10 cellular contexts compared by ENCODE assay signal in the genomic region with DNA sequence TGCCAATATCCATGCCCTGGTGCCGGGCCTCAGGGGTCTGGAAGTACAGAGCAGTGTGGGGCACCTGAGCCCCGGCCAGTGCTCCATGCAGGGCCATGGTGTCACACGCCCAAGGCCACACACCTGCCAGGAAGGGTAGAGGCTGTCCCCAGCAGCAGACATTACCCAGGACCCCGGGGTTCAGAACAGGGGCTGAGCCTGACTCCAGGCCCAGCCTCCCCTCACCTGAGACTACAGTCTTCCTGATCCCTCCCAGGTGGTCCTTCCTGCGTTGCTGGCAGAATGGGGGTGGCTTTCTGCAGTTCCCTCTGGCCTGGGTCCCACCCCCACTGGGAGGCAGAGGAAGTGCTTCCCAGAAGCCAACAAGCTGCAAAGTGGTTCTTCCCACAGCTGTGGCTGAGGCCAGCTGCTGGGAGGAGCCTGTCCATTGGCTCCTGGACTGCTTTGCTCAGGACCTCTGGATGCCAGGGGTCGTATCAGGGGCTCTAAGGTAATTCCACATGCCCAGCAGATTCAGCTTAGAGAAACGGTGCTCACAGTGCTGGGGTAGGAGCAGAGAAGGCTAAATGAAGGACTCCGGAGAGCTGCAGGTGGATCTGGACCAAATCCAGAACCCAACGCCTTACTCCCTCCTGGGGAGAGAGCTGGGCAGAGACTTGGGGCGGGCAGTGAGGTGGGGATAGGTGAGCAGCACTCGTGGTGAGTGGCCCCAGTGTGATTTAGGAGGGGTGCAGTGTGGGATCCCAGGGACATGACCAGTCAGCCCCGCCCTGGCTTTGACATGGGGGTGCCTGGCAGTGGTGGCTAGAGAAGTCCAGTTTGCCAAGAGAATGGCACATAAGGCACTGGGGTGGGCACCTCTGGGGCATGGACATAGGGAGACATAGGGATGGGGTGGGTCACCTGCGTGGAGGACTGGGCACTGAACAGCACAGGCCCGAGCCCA. TPM values are rescaled to one million over a fixed set of nuclear protein-coding genes. Genes with fewer than 3 reads are reported as not detected.
A peak's percentile ranks its signal among the peaks of the same experiment; 100 is the strongest.
DNase-seq lines count a peak whose midpoint lies in the region; ATAC-seq and TF ChIP-seq lines count a peak whose summit lies in the region.
"Had no signal": no experiment of that assay in that cellular context is flagged by ENCODE, and none has a peak within 500 bp of the region (broad histone marks: within the 10 kb centered on the region; RNA-seq: fewer than 3 reads in every experiment).

No MANE protein-coding gene starts in this region.

- no peaks in the 10 kb centered on the region for H3K9me3 ChIP-seq in CD8-positive, alpha-beta memory T cell (ENCODE audit: low read length)
- no peaks in the 10 kb centered on the region for H3K9me3 ChIP-seq in H9 (ENCODE audit: control insufficient read depth, low read depth, low read length)

- ATAC-seq in HG03135 (IDR thresholded peaks at IDR 0.05; ENCODE audit: unreplicated experiment) (no peak), HG02938 (IDR thresholded peaks at IDR 0.05; ENCODE audit: unreplicated experiment) (no peak)
- ATAC-seq: activated CD4-positive, CD25-positive, alpha-beta regulatory T cell treated with anti-CD3 and anti-CD28 coated beads, Interleukin-2, amount 50 U/mL, for 24 hours had no signal

- no peak overlapping the region for H2AK5ac ChIP-seq in H9 (ENCODE audit: insufficient read length, low read length)

- H2BK12ac ChIP-seq in H9 (ENCODE audit: insufficient read length, low read depth, low read length) = no peak overlapping the region

- no peak overlapping the region for H4K91ac ChIP-seq in H9 (ENCODE audit: insufficient read length, low read depth, low read length)

- H4K8ac ChIP-seq in H9 (replicated peaks; ENCODE audit: insufficient read length, low read depth, low read length) = no peak overlapping the region

- no peak overlapping the region for H2BK20ac ChIP-seq in H9 (ENCODE audit: low read depth, low read length, poor library complexity, severe bottlenecking)

- peaks cover 2% of the 10 kb centered on the region for H4K20me1 ChIP-seq in H9 (ENCODE audit: control insufficient read depth, insufficient read depth, insufficient read length)

- no peak overlapping the region for H3K4me3 ChIP-seq in CD8-positive, alpha-beta memory T cell (ENCODE audit: low read length)

- CTCF ChIA-PET in CD8-positive, alpha-beta memory T cell (lab: Charles Lee) = no interaction called here

- H3K4me1 Mint-ChIP-seq in CD8-positive, alpha-beta memory T cell = no peaks in the 10 kb centered on the region
- H3K4me1 Mint-ChIP-seq in H9 = peaks cover 6 to 11% of the 10 kb centered on the region in 2 experiments
- H3K4me1 Mint-ChIP-seq in dendritic cell treated with granulocyte-macrophage colony-stimulating factor and Interleukin-4, amounts not matched to agents 40 ng/mL and 50 ng/mL, for 4 days (ENCODE audit: low read depth) = peaks cover 25% of the 10 kb centered on the region
- H3K4me1 Mint-ChIP-seq in nephron progenitor cell = peaks cover 26% of the 10 kb centered on the region

- H3K27me3 ChIP-seq in CD8-positive, alpha-beta memory T cell (ENCODE audit: insufficient read depth, low read length, poor library complexity, severe bottlenecking) = no peaks in the 10 kb centered on the region
- no peaks in the 10 kb centered on the region for H3K27me3 ChIP-seq in H9 (ENCODE audit: insufficient read depth, low read length)

- DNase-seq in CD8-positive, alpha-beta memory T cell = no peak
- peak; percentile 59 for DNase-seq in H9
- DNase-seq in nephron progenitor cell = no peak
- no peak for DNase-seq in NCI-H2196 treated with DMSO at 0.1 percent for 48 hours (lab: John Stamatoyannopoulos, UW; ENCODE audit: unreplicated experiment)
- DNase-seq in T-helper 9 cell = no peak
- DNase-seq: DMS153 had no signal

- TF ChIP-seq CTCF in H9 (conservative IDR thresholded peaks at IDR 0.05) = no peak
- no peak for TF ChIP-seq CTCF in nephron progenitor cell (IDR thresholded peaks at IDR 0.05)

- no peak overlapping the region for H3K4me3 Mint-ChIP-seq in CD8-positive, alpha-beta memory T cell
- H3K4me3 Mint-ChIP-seq in H9 (no peak overlapping the region; a peak in 1 of 5 replicates), nephron progenitor cell (no peak overlapping the region)
- no peak overlapping the region for H3K4me3 Mint-ChIP-seq in dendritic cell treated with granulocyte-macrophage colony-stimulating factor and Interleukin-4, amounts not matched to agents 40 ng/mL and 50 ng/mL, for 4 days

- no peak overlapping the region for H3K56ac ChIP-seq in H9 (ENCODE audit: insufficient read length, low read depth, low read length)

- H3T11ph ChIP-seq in H9 (ENCODE audit: low read length) = no peak overlapping the region

- H4K5ac ChIP-seq in H9 (ENCODE audit: insufficient read length, low read depth, low read length) = no peak overlapping the region

- no peak overlapping the region for H3K23ac ChIP-seq in H9 (ENCODE audit: insufficient read length, low read depth, low read length)

- no peak overlapping the region for H2BK5ac ChIP-seq in H9 (ENCODE audit: insufficient read length, low read length)

- H3K9me3 Mint-ChIP-seq in CD8-positive, alpha-beta memory T cell = no peaks in the 10 kb centered on the region
- H3K9me3 Mint-ChIP-seq in H9 (no peaks in the 10 kb centered on the region), nephron progenitor cell (no peaks in the 10 kb centered on the region)
- H3K9me3 Mint-ChIP-seq in dendritic cell treated with granulocyte-macrophage colony-stimulating factor and Interleukin-4, amounts not matched to agents 40 ng/mL and 50 ng/mL, for 4 days = no peaks in the 10 kb centered on the region

- no peaks in the 10 kb centered on the region for H3K4me1 ChIP-seq in CD8-positive, alpha-beta memory T cell (ENCODE audit: insufficient read depth, low read length)
- no peaks in the 10 kb centered on the region for H3K4me1 ChIP-seq in H9 (ENCODE audit: insufficient read depth, low read length)

- H3K23me2 ChIP-seq in H9 (ENCODE audit: insufficient read length, low read depth, low read length, poor library complexity, severe bottlenecking) = no peaks in the 10 kb centered on the region

- H3K9ac ChIP-seq in H9 (ENCODE audit: extremely low read depth, insufficient read length, low read length) = no peak overlapping the region

- no peak overlapping the region for H2AFZ ChIP-seq in H9 (ENCODE audit: low read length)

- H3K27ac ChIP-seq in CD8-positive, alpha-beta memory T cell (ENCODE audit: low read depth, low read length) = no peak overlapping the region
- no peak overlapping the region for H3K27ac ChIP-seq in H9 (ENCODE audit: insufficient read length, low read depth, low read length)

- no peak overlapping the region for H3K4ac ChIP-seq in H9 (ENCODE audit: low read depth, low read length)

- intact Hi-C loops in dendritic cell treated with granulocyte-macrophage colony-stimulating factor and Interleukin-4, amounts not matched to agents 40 ng/mL and 50 ng/mL, for 4 days (cut with micrococcal nuclease) = no loop called here

- no peak overlapping the region for H2BK120ac ChIP-seq in H9 (ENCODE audit: low read depth, low read length, poor library complexity, severe bottlenecking)

- H3K18ac ChIP-seq in H9 (ENCODE audit: insufficient read length, low read depth, low read length) = no peak overlapping the region

- no peak overlapping the region for H3K14ac ChIP-seq in H9 (ENCODE audit: insufficient read depth, low read length)

- WGBS in H9 (ENCODE audit: extremely low coverage, insufficient read length, low lambda C conversion rate) = no CpG with 5 or more reads among the region's 14 CpGs

- no peaks in the 10 kb centered on the region for H3K27me3 Mint-ChIP-seq in CD8-positive, alpha-beta memory T cell
- H3K27me3 Mint-ChIP-seq in H9 (ENCODE audit: low read depth) (no peaks in the 10 kb centered on the region; the same call in 1 of the 2 replicates), nephron progenitor cell (ENCODE audit: low read depth, poor library complexity) (no peaks in the 10 kb centered on the region)
- H3K27me3 Mint-ChIP-seq in dendritic cell treated with granulocyte-macrophage colony-stimulating factor and Interleukin-4, amounts not matched to agents 40 ng/mL and 50 ng/mL, for 4 days = no peaks in the 10 kb centered on the region

- H3K27ac Mint-ChIP-seq in CD8-positive, alpha-beta memory T cell = peak overlapping the region in 5 of 8 donors; percentile 8 to 72 (median 51)
- H3K27ac Mint-ChIP-seq in H9 (peak overlapping the region in 2 of 3 experiments; percentile 83 to 86; a peak in 5 of 7 replicates), nephron progenitor cell (peak overlapping the region; percentile 96)
- peak overlapping the region; percentile 43 for H3K27ac Mint-ChIP-seq in dendritic cell treated with granulocyte-macrophage colony-stimulating factor and Interleukin-4, amounts not matched to agents 40 ng/mL and 50 ng/mL, for 4 days

- no peaks in the 10 kb centered on the region for H3K79me1 ChIP-seq in H9 (ENCODE audit: insufficient read depth, low read depth, low read length, poor library complexity, severe bottlenecking)

- peaks cover 4% of the 10 kb centered on the region for H3K36me3 ChIP-seq in CD8-positive, alpha-beta memory T cell (ENCODE audit: insufficient read depth, low read length)

- peaks cover 0 to 61% (median 0%) of the 10 kb centered on the region in 3 donors for H3K36me3 Mint-ChIP-seq in CD8-positive, alpha-beta memory T cell
- H3K36me3 Mint-ChIP-seq in H9 (ENCODE audit: insufficient read depth in 1 of 3, low read depth in 3 of 3) (peaks cover 4 to 24% (median 7%) of the 10 kb centered on the region in 3 experiments; a peak in 6 of 7 replicates), nephron progenitor cell (ENCODE audit: low read depth) (peaks cover 5% of the 10 kb centered on the region)
- peaks cover 80% of the 10 kb centered on the region for H3K36me3 Mint-ChIP-seq in dendritic cell treated with granulocyte-macrophage colony-stimulating factor and Interleukin-4, amounts not matched to agents 40 ng/mL and 50 ng/mL, for 4 days (ENCODE audit: low read depth)

- no peaks in the 10 kb centered on the region for H3K79me2 ChIP-seq in H9 (ENCODE audit: insufficient read depth, low read length)

- POLR2A ChIA-PET in CD8-positive, alpha-beta memory T cell (lab: Charles Lee) = interaction anchor here (1.9 kb wide), 1 partner anchor 11 kb away, joined by 4 read pairs; no protein-coding TSS in a partner anchor

- no peak overlapping the region for H3K4me2 ChIP-seq in H9 (ENCODE audit: insufficient read depth, insufficient read length, low read length)

- H2BK15ac ChIP-seq in H9 (ENCODE audit: low read depth, low read length) = no peak overlapping the region

RNA-seq across cellular contexts. Expression of a gene that starts 12.6 kb away (rescaled TPM):
- total RNA-seq in CD8-positive, alpha-beta memory T cell = 100 to 1,000 TPM; 108 to 126 TPM
- 48.1 TPM for polyA plus RNA-seq in CD8-positive, alpha-beta memory T cell
- 24.4 and 27.1 TPM in 2 replicates for total RNA-seq in H9 (2021)

RNA-seq across cellular contexts. Expression of a gene that starts 21.0 kb away (rescaled TPM):
- 100 to 1,000 TPM; 132 to 140 TPM for total RNA-seq in CD8-positive, alpha-beta memory T cell
- 170 TPM for polyA plus RNA-seq in CD8-positive, alpha-beta memory T cell
- 213 and 214 TPM in 2 replicates for total RNA-seq in H9 (2021)

RNA-seq across cellular contexts. Expression of a gene that starts 41.3 kb away (rescaled TPM):
- total RNA-seq in CD8-positive, alpha-beta memory T cell = under 1 TPM; 0.20 to 0.33 TPM
- 0.12 TPM for polyA plus RNA-seq in CD8-positive, alpha-beta memory T cell
- total RNA-seq in H9 (2021) = not detected in 2 replicates

RNA-seq across cellular contexts. Expression of a gene that starts 47.6 kb away (rescaled TPM):
- total RNA-seq in CD8-positive, alpha-beta memory T cell = 10 to 100 TPM in 1 of 2 experiments, 1 to 10 TPM in 1; 9.8 to 11.1 TPM
- polyA plus RNA-seq in CD8-positive, alpha-beta memory T cell = 26.5 TPM
- total RNA-seq in H9 (2021) = 21.7 and 23.3 TPM in 2 replicates

Comparison
In these comparisons a context has a peak if more than half of its experiments do, and no peak if none do; other contexts are left out.
1. H3K27ac Mint-ChIP-seq: peak in every context shown above with its lines; median percentile 96 in nephron progenitor cell; 84 in H9; 51 in CD8-positive, alpha-beta memory T cell; 43 in dendritic cell treated with granulocyte-macrophage colony-stimulating factor and Interleukin-4, amounts not matched to agents 40 ng/mL and 50 ng/mL, for 4 days.